8 cellular contexts compared by ENCODE assay signal in genomic region chr11:58905716-58906547, GRCh38. TPM values are rescaled to one million over a fixed set of nuclear protein-coding genes. Genes with fewer than 3 reads are reported as not detected.
DNase-seq lines count a peak whose midpoint lies in the region; ATAC-seq and TF ChIP-seq lines count a peak whose summit lies in the region.

No MANE protein-coding gene starts in this region.

- no peaks in the 10 kb centered on the region for H3K9me3 Mint-ChIP-seq in activated CD8-positive, alpha-beta T cell treated with anti-CD3 and anti-CD28 coated beads, Interleukin-2, amount 10 ng/mL, durations not matched to agents 7 days and 5 days (ENCODE audit: insufficient read depth)

- H2AFZ ChIP-seq in Karpas-422 (ENCODE audit: low read length) = no peak overlapping the region

- H3K4me3 Mint-ChIP-seq in activated CD8-positive, alpha-beta T cell treated with anti-CD3 and anti-CD28 coated beads, Interleukin-2, amount 10 ng/mL, durations not matched to agents 7 days and 5 days = no peak overlapping the region

- no peaks in the 10 kb centered on the region for H4K20me1 ChIP-seq in Karpas-422 (ENCODE audit: insufficient read depth, low read depth, low read length)

- H3K9ac ChIP-seq in Karpas-422 (ENCODE audit: low read length) = no peak overlapping the region

- peaks cover 3% of the 10 kb centered on the region for H3K4me1 ChIP-seq in Karpas-422 (ENCODE audit: low read length)

- H3K27ac Mint-ChIP-seq in activated CD8-positive, alpha-beta T cell treated with anti-CD3 and anti-CD28 coated beads, Interleukin-2, amount 10 ng/mL, durations not matched to agents 7 days and 5 days = no peak overlapping the region

- no peaks in the 10 kb centered on the region for H3K36me3 Mint-ChIP-seq in activated CD8-positive, alpha-beta T cell treated with anti-CD3 and anti-CD28 coated beads, Interleukin-2, amount 10 ng/mL, durations not matched to agents 7 days and 5 days (ENCODE audit: low read depth)

- TF ChIP-seq CTCF in epithelial cell of proximal tubule (conservative IDR thresholded peaks at IDR 0.05; ENCODE audit: low read depth, low read length) = peak; percentile 52

- POLR2A ChIA-PET in activated CD8-positive, alpha-beta T cell treated with anti-CD3 and anti-CD28 coated beads, Interleukin-2, amount 10 ng/mL, durations not matched to agents 7 days and 5 days (lab: Charles Lee) = no interaction called here

- H3K27ac ChIP-seq in Karpas-422 (ENCODE audit: low read length) = no peak overlapping the region

- no peaks in the 10 kb centered on the region for H3K79me2 ChIP-seq in Karpas-422 (ENCODE audit: low read length)

- H3K4me2 ChIP-seq in Karpas-422 (ENCODE audit: low read depth, low read length, poor library complexity, severe bottlenecking) = no peak overlapping the region

- H3K9me2 ChIP-seq in Karpas-422 (replicated peaks; ENCODE audit: insufficient read depth, low read length) = no peaks in the 10 kb centered on the region

- DNase-seq in DMS53 treated with DMSO at 0.1 percent for 48 hours (lab: John Stamatoyannopoulos, UW; ENCODE audit: unreplicated experiment) (peak; percentile 61), NCI-H446 (lab: John Stamatoyannopoulos, UW) (peak; percentile 88 to 97), epithelial cell of proximal tubule (ENCODE audit: low read depth) (no peak), middle frontal gyrus (ENCODE audit: extremely low spot score, low spot score) (peak; percentile 76), Karpas-422 (no peak)
- DNase-seq in activated CD8-positive, alpha-beta T cell treated with anti-CD3 and anti-CD28 coated beads, Interleukin-2, amount 10 ng/mL, durations not matched to agents 7 days and 5 days = no peak
- DNase-seq in stimulated activated naive CD4-positive, alpha-beta T cell treated with Interleukin-2 at 50 U/mL for 16 hours (lab: John Stamatoyannopoulos, UW) = no peak
- DNase-seq in activated naive CD4-positive, alpha-beta T cell treated with Interleukin-2 at 50 U/mL for 16 hours = no peak

- no peak for ATAC-seq in activated CD8-positive, alpha-beta T cell treated with anti-CD3 and anti-CD28 coated beads, Interleukin-2, amount 10 ng/mL, durations not matched to agents 7 days and 5 days

- H3K4me1 Mint-ChIP-seq in activated CD8-positive, alpha-beta T cell treated with anti-CD3 and anti-CD28 coated beads, Interleukin-2, amount 10 ng/mL, durations not matched to agents 7 days and 5 days (ENCODE audit: low read depth) = no peaks in the 10 kb centered on the region

- no peaks in the 10 kb centered on the region for H3K36me3 ChIP-seq in Karpas-422 (ENCODE audit: insufficient read depth, low read length)

- peaks cover 70% of the 10 kb centered on the region for H3K27me3 Mint-ChIP-seq in activated CD8-positive, alpha-beta T cell treated with anti-CD3 and anti-CD28 coated beads, Interleukin-2, amount 10 ng/mL, durations not matched to agents 7 days and 5 days (ENCODE audit: low read depth)

- CTCF ChIA-PET in activated CD8-positive, alpha-beta T cell treated with anti-CD3 and anti-CD28 coated beads, Interleukin-2, amount 10 ng/mL, durations not matched to agents 7 days and 5 days (lab: Charles Lee) = interaction anchor here (1.1 kb wide), 1 partner anchor 253 kb away, joined by 3 read pairs; no protein-coding TSS in a partner anchor

- H3K9me3 ChIP-seq in Karpas-422 (ENCODE audit: low read length) = no peaks in the 10 kb centered on the region

- peak overlapping the region; percentile 69 for H3K4me3 ChIP-seq in epithelial cell of proximal tubule (ENCODE audit: low read depth, low read length)
- no peak overlapping the region for H3K4me3 ChIP-seq in Karpas-422 (ENCODE audit: low read length)

- no peaks in the 10 kb centered on the region for H3K27me3 ChIP-seq in Karpas-422 (ENCODE audit: low read length)

RNA-seq across cellular contexts. Expression of gene GLYATL1, which starts 33.4 kb away (rescaled TPM):
- total RNA-seq in epithelial cell of proximal tubule = 1.7 and 5.0 TPM in 2 replicates
- not detected in 2 replicates for total RNA-seq in Karpas-422 (2014; rRNA removed; shearing (Covaris generic); ENCODE audit: low replicate concordance)
- total RNA-seq in activated CD8-positive, alpha-beta T cell treated with anti-CD3 and anti-CD28 coated beads, Interleukin-2, amount 10 ng/mL, durations not matched to agents 7 days and 5 days = not detected

Comparison
In these comparisons a context has a peak if more than half of its experiments do, and no peak if none do; other contexts are left out.
1. DNase-seq: peak in DMS53 treated with DMSO at 0.1 percent for 48 hours (single experiment), NCI-H446 (2 of 2) and middle frontal gyrus (single experiment); none in epithelial cell of proximal tubule (single experiment), Karpas-422 (single experiment), activated CD8-positive, alpha-beta T cell treated with anti-CD3 and anti-CD28 coated beads, Interleukin-2, amount 10 ng/mL, durations not matched to agents 7 days and 5 days (single experiment), stimulated activated naive CD4-positive, alpha-beta T cell treated with Interleukin-2 at 50 U/mL for 16 hours (single experiment) and activated naive CD4-positive, alpha-beta T cell treated with Interleukin-2 at 50 U/mL for 16 hours (single experiment).